In the genomic region with DNA sequence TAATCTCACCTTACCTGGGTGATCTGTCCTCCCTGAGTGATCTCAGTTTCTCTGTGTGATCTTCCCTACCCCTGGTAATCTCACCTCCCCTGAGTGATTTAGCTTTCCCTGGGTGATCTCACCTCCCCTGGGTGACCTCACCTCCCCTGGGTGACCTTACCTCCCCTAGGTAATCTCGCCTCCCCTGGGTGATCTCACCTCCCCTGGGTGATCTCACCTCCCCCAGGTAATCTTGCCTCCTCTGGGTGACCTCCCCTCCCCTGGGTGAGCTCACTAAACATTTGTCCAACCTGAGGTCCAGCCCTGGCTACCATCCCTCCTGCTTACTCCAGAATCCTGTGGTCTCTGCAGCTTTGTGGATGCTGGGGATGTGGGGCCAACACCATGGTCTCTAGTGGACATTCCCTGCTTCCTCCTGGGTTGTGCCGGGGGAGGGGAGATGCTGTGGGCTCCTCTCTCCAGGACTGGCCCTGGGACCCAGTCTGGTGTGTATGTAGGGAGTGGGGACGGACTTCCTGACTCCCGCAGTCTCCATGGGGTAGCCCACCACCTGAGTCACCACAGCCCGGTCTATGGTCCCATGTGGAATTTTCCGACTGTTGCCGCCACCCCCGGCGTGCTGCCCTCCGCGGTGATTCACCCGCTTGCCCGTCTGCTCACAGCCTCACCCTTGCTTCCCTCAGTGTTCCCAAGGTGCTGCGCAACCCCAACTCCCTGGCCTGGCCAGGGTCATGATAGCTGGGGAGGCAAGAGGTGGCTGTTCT, we compare ENCODE assay signal across 9 cellular contexts. TPM values are rescaled to one million over a fixed set of nuclear protein-coding genes. Genes with fewer than 3 reads are reported as not detected.
DNase-seq lines count a peak whose midpoint lies in the region; ATAC-seq, FAIRE-seq and TF ChIP-seq lines count a peak whose summit lies in the region.
"Had no signal": no experiment of that assay in that cellular context is flagged by ENCODE, and none has a peak within 500 bp of the region (broad histone marks: within the 10 kb centered on the region; RNA-seq: fewer than 3 reads in every experiment).

No MANE protein-coding gene starts in this region.

- H3K4me3 ChIP-seq in GM12878 (no peak overlapping the region), muscle layer of duodenum (ENCODE audit: low read depth in 1 of 2, low read length in 2 of 2) (no peak overlapping the region)
- H3K4me3 ChIP-seq: BLaER1 had no signal

- H3K27ac ChIP-seq in GM12878 (ENCODE audit: control insufficient read depth, insufficient read depth): no peak overlapping the region
- peak overlapping the region; percentile 85 for H3K27ac ChIP-seq in muscle layer of duodenum (ENCODE audit: low read length)
- H3K27ac ChIP-seq: BLaER1 had no signal

- POLR2A ChIA-PET in GM12878 (lab: Charles Lee): no interaction called here

- H3K36me3 ChIP-seq in GM12878 (ENCODE audit: control insufficient read depth in 2 of 2, insufficient read depth in 2 of 2, low read length in 1 of 2) (peaks cover 2 to 10% of the 10 kb centered on the region in 2 experiments; a peak in 3 of 4 replicates), muscle layer of duodenum (ENCODE audit: control insufficient read depth in 1 of 2, insufficient read depth in 2 of 2, low read length in 2 of 2) (no peaks in the 10 kb centered on the region)
- H3K36me3 ChIP-seq: BLaER1 had no signal

- H3K36me3 Mint-ChIP-seq in Calu3 (ENCODE audit: insufficient read depth, unreplicated experiment): no peaks in the 10 kb centered on the region

- RAD21 ChIA-PET in GM12878 (lab: Charles Lee; ENCODE audit: unreplicated experiment): no interaction called here

- no peak overlapping the region for H3K4me3 Mint-ChIP-seq in Calu3 (ENCODE audit: low read depth, unreplicated experiment)

- TF ChIP-seq EP300 in GM12878 (IDR thresholded peaks at IDR 0.05; ENCODE audit: borderline replicate concordance in 1 of 2, control insufficient read depth in 1 of 2, low read depth in 2 of 2, low read length in 2 of 2): no peak

- no peaks in the 10 kb centered on the region for H3K27me3 ChIP-seq in GM12878 (replicated peaks in 1 of 2; ENCODE audit: control insufficient read depth in 2 of 2, insufficient read depth in 2 of 2, low read length in 1 of 2)
- no peaks in the 10 kb centered on the region for H3K27me3 ChIP-seq in muscle layer of duodenum (ENCODE audit: low read depth, low read length)

- DNase-seq in Calu3 (peak; percentile 32), GM12878 (ENCODE audit: low read depth, low spot score) (no peak), cerebellum (ENCODE audit: low spot score) (no peak), SIG-M5 treated with dmso at 0.1 percent for 504 hours (lab: John Stamatoyannopoulos, UW; ENCODE audit: unreplicated experiment) (no peak), NCI-H187 treated with DMSO at 0.1 percent for 48 hours (lab: John Stamatoyannopoulos, UW) (no peak)
- DNase-seq: NCI-H226 had no signal

- in situ Hi-C loops in GM12878 (cut with MboI): no loop called here

- peaks cover 12% of the 10 kb centered on the region for H4K20me1 ChIP-seq in GM12878 (ENCODE audit: control insufficient read depth, insufficient read depth)

- FAIRE-seq in GM12878 (lab: Jason Lieb, UNC): no peak
- FAIRE-seq: TTC549 had no signal

- CTCF ChIA-PET in Calu3 (lab: Charles Lee): interaction anchor here (1.0 kb wide), 1 partner anchor 224 kb away, joined by 3 read pairs; no protein-coding TSS in a partner anchor
- CTCF ChIA-PET in GM12878 (lab: Yijun Ruan, JAX): no interaction called here

- no peaks in the 10 kb centered on the region for H3K9me3 ChIP-seq in GM12878 (replicated peaks; ENCODE audit: control insufficient read depth, insufficient read depth, low read length)
- H3K9me3 ChIP-seq in muscle layer of duodenum (ENCODE audit: control insufficient read depth in 1 of 2, low read length in 2 of 2): no peaks in the 10 kb centered on the region
- H3K9me3 ChIP-seq: BLaER1 had no signal

- BruUV-seq in Calu3 (replicated peaks; lab: Mats Ljungman, UMichigan) (no TSS peak), GM12878 (replicated peaks; lab: Mats Ljungman, UMichigan) (no TSS peak)

- intact Hi-C loops in Calu3 (cut with micrococcal nuclease; ENCODE audit: unreplicated experiment): no loop called here
- intact Hi-C loops in GM12878 (cut with micrococcal nuclease; ENCODE audit: unreplicated experiment): no loop called here

- ATAC-seq in GM12878: no peak

- H3K27me3 Mint-ChIP-seq in Calu3 (ENCODE audit: unreplicated experiment): no peaks in the 10 kb centered on the region

- H3K9ac ChIP-seq in GM12878 (ENCODE audit: control insufficient read depth, insufficient read depth, low read length): no peak overlapping the region
- H3K9ac ChIP-seq: BLaER1 had no signal

- H2AFZ ChIP-seq in GM12878 (ENCODE audit: control insufficient read depth, low read depth, low read length): no peak overlapping the region

- H3K4me2 ChIP-seq in GM12878 (ENCODE audit: control insufficient read depth, insufficient read depth): no peak overlapping the region
- H3K4me2 ChIP-seq: BLaER1 had no signal

- no peaks in the 10 kb centered on the region for H3K9me3 Mint-ChIP-seq in Calu3 (ENCODE audit: low read depth, unreplicated experiment)

- peaks cover 3% of the 10 kb centered on the region; the same call in 1 of the 2 replicates for H3K4me1 ChIP-seq in GM12878 (ENCODE audit: control insufficient read depth, insufficient read depth, low read length)
- H3K4me1 ChIP-seq in muscle layer of duodenum (ENCODE audit: control insufficient read depth in 1 of 2, insufficient read depth in 2 of 2, low read length in 2 of 2): peaks cover 0 to 33% of the 10 kb centered on the region in 2 donors

- 87% methylated on average over 14 of the region's 14 CpGs for WGBS in GM12878 (ENCODE audit: insufficient coverage, insufficient replicate concordance, low lambda C conversion rate, missing lambda C conversion rate)

- SMC1A ChIA-PET in GM12878 (lab: Charles Lee; ENCODE audit: uncharacterized antibody, unreplicated experiment): no interaction called here

- H3K4me1 Mint-ChIP-seq in Calu3 (ENCODE audit: low read depth, unreplicated experiment): peaks cover 19% of the 10 kb centered on the region

- no peak; the same call in 1 of the 2 replicates for TF ChIP-seq POLR2A in GM12878 (IDR thresholded peaks at IDR 0.05; ENCODE audit: low read depth, low read length)

- TF ChIP-seq CTCF in Calu3 (IDR thresholded peaks at IDR 0.05; ENCODE audit: unreplicated experiment) (no peak), GM12878 (IDR thresholded peaks at IDR 0.05 in 2 of 3, conservative IDR thresholded peaks at IDR 0.05 in 1 of 3; ENCODE audit: control insufficient read depth in 2 of 3, extremely low read depth in 1 of 3, insufficient read depth in 1 of 3, low read depth in 3 of 3, low read length in 3 of 3) (no peak)

- H3K27ac Mint-ChIP-seq in Calu3 (ENCODE audit: unreplicated experiment): no peak overlapping the region

- TF ChIP-seq RAD21 in GM12878 (IDR thresholded peaks at IDR 0.05; ENCODE audit: insufficient read depth, low read depth, low read length): no peak

- H3K79me2 ChIP-seq in GM12878 (ENCODE audit: control insufficient read depth, insufficient read depth, low read length): peaks cover 55% of the 10 kb centered on the region

RNA-seq across cellular contexts. Expression of gene LSP1, which starts 9.9 kb away (rescaled TPM):
- not detected in 2 replicates for total RNA-seq in Calu3 (2022)
- total RNA-seq in GM12878 (2013; cell fraction: nucleolus; rRNA removed): 108 and 116 TPM in 2 replicates
- 374 and 409 TPM in 2 replicates for total RNA-seq in GM12878 (2014; rRNA removed)
- total RNA-seq in GM12878 (2014; rRNA removed; fragmentation: Illumina TruSeq; extraction: Trizol): 152 and 171 TPM in 2 replicates
- 478 and 488 TPM in 2 replicates for total RNA-seq in GM12878 (2021)
- polyA plus RNA-seq in GM12878 (2011; ENCODE audit: low read depth): 194 TPM
- 156 and 283 TPM in 2 replicates for polyA plus RNA-seq in GM12878 (2011; rRNA removed)
- polyA plus RNA-seq in GM12878 (2011; cell fraction: cytosol; rRNA removed): 242 and 323 TPM in 2 replicates
- polyA plus RNA-seq in GM12878 (2011; cell fraction: nucleus; rRNA removed): 182 and 199 TPM in 2 replicates
- 365 and 472 TPM in 2 replicates for polyA plus RNA-seq in GM12878 (2012)
- 109 and 328 TPM in 2 replicates for polyA plus RNA-seq in GM12878 (2014; fragmentation: Illumina TruSeq; extraction: Trizol)
- 10 to 100 TPM; 19.2 to 34.2 TPM for polyA plus RNA-seq in GM12878 (2014; fragmentation: Nextera tagmentation; extraction: Ambion mirVana)
- polyA plus RNA-seq in GM12878 (2014; rRNA removed): 411 and 535 TPM in 2 replicates
- polyA plus RNA-seq in GM12878 (2016; fragmentation: Nextera tagmentation; extraction: Ambion mirVana): 100 to 1,000 TPM; 442 to 487 TPM
- polyA minus RNA-seq in GM12878 (2011; rRNA and poly(A)+ RNA removed): 57.7 and 106 TPM in 2 replicates
- 52.5 and 54.1 TPM in 2 replicates for polyA minus RNA-seq in GM12878 (2011; cell fraction: cytosol; rRNA and poly(A)+ RNA removed)
- polyA minus RNA-seq in GM12878 (2011; cell fraction: nucleus; rRNA and poly(A)+ RNA removed): 14.3 and 28.3 TPM in 2 replicates
- total RNA-seq in cerebellum: 0.82 TPM

RNA-seq across cellular contexts. Expression of gene TNNI2, which starts 24.0 kb away (rescaled TPM):
- total RNA-seq in Calu3 (2022) (1.3 and 1.4 TPM in 2 replicates), GM12878 (2014; rRNA removed) (0.76 and 0.79 TPM in 2 replicates), GM12878 (2014; rRNA removed; fragmentation: Illumina TruSeq; extraction: Trizol) (0.37 TPM in 1 of 2 replicates, not detected in the other), GM12878 (2021) (0.38 and 0.61 TPM in 2 replicates), cerebellum (not detected)
- not detected in 2 replicates for total RNA-seq in GM12878 (2013; cell fraction: nucleolus; rRNA removed)
- polyA plus RNA-seq in GM12878 (2011; ENCODE audit: low read depth): not detected
- polyA plus RNA-seq in GM12878 (2011; rRNA removed) (0.35 TPM in 1 of 2 replicates, not detected in the other), GM12878 (2014; fragmentation: Illumina TruSeq; extraction: Trizol) (not detected in 2 replicates), GM12878 (2014; fragmentation: Nextera tagmentation; extraction: Ambion mirVana) (under 1 TPM; 0.14 to 0.33 TPM), GM12878 (2014; rRNA removed) (0.37 and 0.56 TPM in 2 replicates), GM12878 (2016; fragmentation: Nextera tagmentation; extraction: Ambion mirVana) (not detected)
- polyA plus RNA-seq in GM12878 (2011; cell fraction: cytosol; rRNA removed): 0.17 and 0.24 TPM in 2 replicates
- 0.57 and 0.87 TPM in 2 replicates for polyA plus RNA-seq in GM12878 (2011; cell fraction: nucleus; rRNA removed)
- 0.72 and 0.80 TPM in 2 replicates for polyA plus RNA-seq in GM12878 (2012)
- polyA minus RNA-seq in GM12878 (2011; rRNA and poly(A)+ RNA removed): 1.1 TPM in 1 of 2 replicates, not detected in the other
- polyA minus RNA-seq in GM12878 (2011; cell fraction: cytosol; rRNA and poly(A)+ RNA removed): not detected in 2 replicates
- polyA minus RNA-seq in GM12878 (2011; cell fraction: nucleus; rRNA and poly(A)+ RNA removed): not detected in 2 replicates

RNA-seq across cellular contexts. Expression of gene SYT8, which starts 28.0 kb away (rescaled TPM):
- total RNA-seq in Calu3 (2022) (5.8 and 7.1 TPM in 2 replicates), GM12878 (2014; rRNA removed) (not detected in 2 replicates), GM12878 (2014; rRNA removed; fragmentation: Illumina TruSeq; extraction: Trizol) (not detected in 2 replicates), GM12878 (2021) (0.19 TPM in 1 of 2 replicates, not detected in the other), cerebellum (not detected)
- not detected in 2 replicates for total RNA-seq in GM12878 (2013; cell fraction: nucleolus; rRNA removed)
- polyA plus RNA-seq in GM12878 (2011; ENCODE audit: low read depth): 0.16 TPM
- polyA plus RNA-seq in GM12878 (2011; rRNA removed) (not detected in 2 replicates), GM12878 (2014; fragmentation: Illumina TruSeq; extraction: Trizol) (not detected in 2 replicates), GM12878 (2014; fragmentation: Nextera tagmentation; extraction: Ambion mirVana) (not detected), GM12878 (2014; rRNA removed) (0.44 TPM in 1 of 2 replicates, not detected in the other), GM12878 (2016; fragmentation: Nextera tagmentation; extraction: Ambion mirVana) (not detected)
- 0.09 TPM in 1 of 2 replicates, not detected in the other for polyA plus RNA-seq in GM12878 (2011; cell fraction: cytosol; rRNA removed)
- polyA plus RNA-seq in GM12878 (2011; cell fraction: nucleus; rRNA removed): 1.3 and 1.4 TPM in 2 replicates
- polyA plus RNA-seq in GM12878 (2012): 0.16 and 0.46 TPM in 2 replicates
- not detected in 2 replicates for polyA minus RNA-seq in GM12878 (2011; rRNA and poly(A)+ RNA removed)
- polyA minus RNA-seq in GM12878 (2011; cell fraction: cytosol; rRNA and poly(A)+ RNA removed): not detected in 2 replicates
- polyA minus RNA-seq in GM12878 (2011; cell fraction: nucleus; rRNA and poly(A)+ RNA removed): 0.19 TPM in 1 of 2 replicates, not detected in the other

RNA-seq across cellular contexts. Expression of gene PRR33, which starts 28.9 kb away (rescaled TPM):
- total RNA-seq in Calu3 (2022) (not detected in 2 replicates), GM12878 (2014; rRNA removed) (not detected in 2 replicates), GM12878 (2014; rRNA removed; fragmentation: Illumina TruSeq; extraction: Trizol) (not detected in 2 replicates), GM12878 (2021) (not detected in 2 replicates), cerebellum (not detected)
- not detected in 2 replicates for total RNA-seq in GM12878 (2013; cell fraction: nucleolus; rRNA removed)
- polyA plus RNA-seq in GM12878 (2011; ENCODE audit: low read depth): 3.0 TPM
- polyA plus RNA-seq in GM12878 (2011; rRNA removed) (not detected in 2 replicates), GM12878 (2014; fragmentation: Illumina TruSeq; extraction: Trizol) (not detected in 2 replicates), GM12878 (2014; fragmentation: Nextera tagmentation; extraction: Ambion mirVana) (under 1 TPM in 1 of 2 experiments, not detected in 1; 0.02 TPM), GM12878 (2014; rRNA removed) (0.03 TPM in 2 replicates), GM12878 (2016; fragmentation: Nextera tagmentation; extraction: Ambion mirVana) (1 to 10 TPM in 1 of 2 experiments, under 1 TPM in 1; 0.74 to 1.0 TPM)
- polyA plus RNA-seq in GM12878 (2011; cell fraction: cytosol; rRNA removed): 0.01 TPM in 1 of 2 replicates, not detected in the other
- not detected in 2 replicates for polyA plus RNA-seq in GM12878 (2011; cell fraction: nucleus; rRNA removed)
- 6.1 and 10.8 TPM in 2 replicates for polyA plus RNA-seq in GM12878 (2012)
- not detected in 2 replicates for polyA minus RNA-seq in GM12878 (2011; rRNA and poly(A)+ RNA removed)
- not detected in 2 replicates for polyA minus RNA-seq in GM12878 (2011; cell fraction: cytosol; rRNA and poly(A)+ RNA removed)
- polyA minus RNA-seq in GM12878 (2011; cell fraction: nucleus; rRNA and poly(A)+ RNA removed): not detected in 2 replicates

RNA-seq across cellular contexts. Expression of gene TNNT3, which starts 56.7 kb away (rescaled TPM):
- not detected in 2 replicates for total RNA-seq in Calu3 (2022)
- 23.0 and 26.1 TPM in 2 replicates for total RNA-seq in GM12878 (2013; cell fraction: nucleolus; rRNA removed)
- not detected in 2 replicates for total RNA-seq in GM12878 (2014; rRNA removed)
- not detected in 2 replicates for total RNA-seq in GM12878 (2014; rRNA removed; fragmentation: Illumina TruSeq; extraction: Trizol)
- total RNA-seq in GM12878 (2021): not detected in 2 replicates
- polyA plus RNA-seq in GM12878 (2011; ENCODE audit: low read depth): 1.0 TPM
- polyA plus RNA-seq in GM12878 (2011; rRNA removed): 0.39 and 0.50 TPM in 2 replicates
- polyA plus RNA-seq in GM12878 (2011; cell fraction: cytosol; rRNA removed): 0.24 and 0.27 TPM in 2 replicates
- polyA plus RNA-seq in GM12878 (2011; cell fraction: nucleus; rRNA removed): 6.6 and 8.8 TPM in 2 replicates
- polyA plus RNA-seq in GM12878 (2012): 2.7 and 2.9 TPM in 2 replicates
- 0.40 TPM in 1 of 2 replicates, not detected in the other for polyA plus RNA-seq in GM12878 (2014; fragmentation: Illumina TruSeq; extraction: Trizol)
- polyA plus RNA-seq in GM12878 (2014; fragmentation: Nextera tagmentation; extraction: Ambion mirVana): not detected
- not detected in 2 replicates for polyA plus RNA-seq in GM12878 (2014; rRNA removed)
- not detected for polyA plus RNA-seq in GM12878 (2016; fragmentation: Nextera tagmentation; extraction: Ambion mirVana)
- polyA minus RNA-seq in GM12878 (2011; rRNA and poly(A)+ RNA removed): 0.29 TPM in 1 of 2 replicates, not detected in the other
- not detected in 2 replicates for polyA minus RNA-seq in GM12878 (2011; cell fraction: cytosol; rRNA and poly(A)+ RNA removed)
- 0.38 and 0.60 TPM in 2 replicates for polyA minus RNA-seq in GM12878 (2011; cell fraction: nucleus; rRNA and poly(A)+ RNA removed)
- total RNA-seq in cerebellum: 0.64 TPM

Comparison
In these comparisons a context has a peak if more than half of its experiments do, and no peak if none do; other contexts are left out.
1. RNA of gene LSP1, which starts 9.9 kb away (total RNA-seq): 108 to 488 TPM in GM12878; 0.82 TPM in cerebellum (single experiment) and not detected in Calu3; every median in the first group is over 10 times any median in the second.